ENCODE assay signal across 23 cellular contexts in genomic region chr3:98679986-98680385, GRCh38.
"Had no signal": no experiment of that assay in that cellular context is flagged by ENCODE, and none has a peak within 500 bp of the region (broad histone marks: within the 10 kb centered on the region; RNA-seq: fewer than 3 reads in every experiment).

No MANE protein-coding gene starts in this region.

- H2AFZ ChIP-seq: hepatocyte had no signal

- H3K4me1 ChIP-seq: esophagus squamous epithelium, gastroesophageal sphincter, heart left ventricle, left lung, lower lobe of right lung had no signal

- H3K27ac ChIP-seq: coronary artery, dorsolateral prefrontal cortex, esophagus squamous epithelium, gastroesophageal sphincter, heart left ventricle, hepatocyte, left lung, lower lobe of right lung had no signal

- H3K27ac Mint-ChIP-seq: immature natural killer cell; naive thymus-derived CD4-positive, alpha-beta T cell had no signal

- DNase-seq: dermis blood vessel endothelial cell; dorsolateral prefrontal cortex; effector CD4-positive, alpha-beta T cell; effector memory CD4-positive, alpha-beta T cell; erythroblast; esophagus squamous epithelium; foreskin fibroblast; foreskin melanocyte; heart left ventricle; hypothalamus; immature natural killer cell; islet precursor cell; left cardiac atrium; left lung; left ventricle myocardium superior; lower lobe of right lung; mesenchymal stem cell; midbrain; naive thymus-derived CD4-positive, alpha-beta T cell had no signal

- H3K4me3 Mint-ChIP-seq: immature natural killer cell; naive thymus-derived CD4-positive, alpha-beta T cell had no signal

- H3K4me2 ChIP-seq: hepatocyte had no signal

- H3K4me3 ChIP-seq: coronary artery, dorsolateral prefrontal cortex, esophagus squamous epithelium, gastroesophageal sphincter, heart left ventricle, hepatocyte, left lung, lower lobe of right lung had no signal

- ATAC-seq: gastroesophageal sphincter; heart left ventricle; left cardiac atrium; left lung; left ventricle myocardium superior; lower lobe of right lung; naive thymus-derived CD4-positive, alpha-beta T cell had no signal

- H3K27me3 ChIP-seq: dorsolateral prefrontal cortex, esophagus squamous epithelium, gastroesophageal sphincter, heart left ventricle, hepatocyte, left lung had no signal

- H3K36me3 Mint-ChIP-seq: immature natural killer cell; naive thymus-derived CD4-positive, alpha-beta T cell had no signal

- H3K79me2 ChIP-seq: hepatocyte had no signal

- H3K4me1 Mint-ChIP-seq: immature natural killer cell had no signal

- H3K36me3 ChIP-seq: esophagus squamous epithelium, gastroesophageal sphincter, heart left ventricle, left lung, lower lobe of right lung had no signal

- FAIRE-seq: endothelial cell of umbilical vein had no signal

- H3K9me3 ChIP-seq: esophagus squamous epithelium, gastroesophageal sphincter, heart left ventricle, left lung, lower lobe of right lung had no signal
